Comparison of ENCODE assay signal across 17 cellular contexts in genomic region chr17:50139185-50139783, GRCh38. TPM values are rescaled to one million over a fixed set of nuclear protein-coding genes. Genes with fewer than 3 reads are reported as not detected.
DNase-seq lines count a peak whose midpoint lies in the region; ATAC-seq and TF ChIP-seq lines count a peak whose summit lies in the region.
"Had no signal": no experiment of that assay in that cellular context is flagged by ENCODE, and none has a peak within 500 bp of the region (broad histone marks: within the 10 kb centered on the region; RNA-seq: fewer than 3 reads in every experiment).

No MANE protein-coding gene starts in this region.

- H3K27ac ChIP-seq in trophoblast cell (ENCODE audit: low read depth, low read length) = no peak overlapping the region
- H3K27ac ChIP-seq: A549 had no signal

- H3K14ac ChIP-seq in trophoblast cell (ENCODE audit: low read length) = no peak overlapping the region

- DNase-seq in activated CD8-positive, alpha-beta T cell treated with anti-CD3 and anti-CD28 coated beads, Interleukin-2, amount 10 ng/mL, durations not matched to agents 7 days and 5 days = no peak
- DNase-seq in activated CD8-positive, alpha-beta T cell treated with anti-CD3 and anti-CD28 coated beads for 36 hours = no peak
- no peak for DNase-seq in effector memory CD8-positive, alpha-beta T cell
- DNase-seq in trophoblast cell (no peak), SIG-M5 (lab: John Stamatoyannopoulos, UW) (no peak), T-cell (no peak), ACHN (no peak)
- DNase-seq: cortex of kidney, GOT3 had no signal

- peaks cover 3% of the 10 kb centered on the region for H3K9me3 ChIP-seq in trophoblast cell (ENCODE audit: insufficient read depth, low read depth, low read length)
- H3K9me3 ChIP-seq: A549 had no signal

- no peak overlapping the region for H2AFZ ChIP-seq in trophoblast cell (ENCODE audit: insufficient read depth, low read length, poor library complexity)

- in situ Hi-C loops in ACHN (cut with HindIII; ENCODE audit: low pct_ligation_motif_present, low pct_unique_long_range_greater_than_20kb, low sequenced_read_pairs) = no loop called here

- peaks cover 86% of the 10 kb centered on the region for H3K36me3 Mint-ChIP-seq in activated CD8-positive, alpha-beta T cell treated with anti-CD3 and anti-CD28 coated beads, Interleukin-2, amount 10 ng/mL, durations not matched to agents 7 days and 5 days (ENCODE audit: low read depth)
- peaks cover 71% of the 10 kb centered on the region for H3K36me3 Mint-ChIP-seq in activated CD8-positive, alpha-beta T cell treated with anti-CD3 and anti-CD28 coated beads for 36 hours (ENCODE audit: low read depth)
- peaks cover 9% of the 10 kb centered on the region for H3K36me3 Mint-ChIP-seq in IgD-negative memory B cell
- H3K36me3 Mint-ChIP-seq in effector memory CD8-positive, alpha-beta T cell (ENCODE audit: insufficient read depth) = peaks cover 55% of the 10 kb centered on the region
- H3K36me3 Mint-ChIP-seq in T-cell = peaks cover 61% of the 10 kb centered on the region

- no peak overlapping the region for H4K8ac ChIP-seq in trophoblast cell (ENCODE audit: low read depth, low read length)

- H3K4me2 ChIP-seq in trophoblast cell (ENCODE audit: low read length) = no peak overlapping the region
- H3K4me2 ChIP-seq: A549, smooth muscle cell had no signal

- no peaks in the 10 kb centered on the region for H3K9me3 Mint-ChIP-seq in activated CD8-positive, alpha-beta T cell treated with anti-CD3 and anti-CD28 coated beads, Interleukin-2, amount 10 ng/mL, durations not matched to agents 7 days and 5 days (ENCODE audit: insufficient read depth)
- H3K9me3 Mint-ChIP-seq in activated CD8-positive, alpha-beta T cell treated with anti-CD3 and anti-CD28 coated beads for 36 hours = no peaks in the 10 kb centered on the region
- no peaks in the 10 kb centered on the region for H3K9me3 Mint-ChIP-seq in IgD-negative memory B cell
- H3K9me3 Mint-ChIP-seq in effector memory CD8-positive, alpha-beta T cell = no peaks in the 10 kb centered on the region
- no peaks in the 10 kb centered on the region for H3K9me3 Mint-ChIP-seq in T-cell
- H3K9me3 Mint-ChIP-seq: naive thymus-derived CD4-positive, alpha-beta T cell; WTC11 had no signal

- H3K4ac ChIP-seq in trophoblast cell (ENCODE audit: low read depth, low read length) = no peak overlapping the region

- no peak overlapping the region for H3K4me3 ChIP-seq in trophoblast cell (ENCODE audit: low read depth, low read length)
- H3K4me3 ChIP-seq: A549, smooth muscle cell had no signal

- no peak overlapping the region for H2BK120ac ChIP-seq in trophoblast cell (ENCODE audit: insufficient read depth, low read length, poor library complexity)

- H3K4me3 Mint-ChIP-seq in activated CD8-positive, alpha-beta T cell treated with anti-CD3 and anti-CD28 coated beads, Interleukin-2, amount 10 ng/mL, durations not matched to agents 7 days and 5 days = no peak overlapping the region
- no peak overlapping the region for H3K4me3 Mint-ChIP-seq in activated CD8-positive, alpha-beta T cell treated with anti-CD3 and anti-CD28 coated beads for 36 hours
- no peak overlapping the region for H3K4me3 Mint-ChIP-seq in IgD-negative memory B cell
- H3K4me3 Mint-ChIP-seq in effector memory CD8-positive, alpha-beta T cell = no peak overlapping the region
- H3K4me3 Mint-ChIP-seq in T-cell = peak overlapping the region in 1 of 3 donors; percentile 73

- no peak for ATAC-seq in activated CD8-positive, alpha-beta T cell treated with anti-CD3 and anti-CD28 coated beads, Interleukin-2, amount 10 ng/mL, durations not matched to agents 7 days and 5 days
- no peak for ATAC-seq in activated CD8-positive, alpha-beta T cell treated with anti-CD3 and anti-CD28 coated beads for 36 hours
- ATAC-seq in effector memory CD8-positive, alpha-beta T cell (replicated peaks) = no peak
- no peak for ATAC-seq in T-cell (replicated peaks in 1 of 4)

- no peaks in the 10 kb centered on the region for H3K27me3 Mint-ChIP-seq in activated CD8-positive, alpha-beta T cell treated with anti-CD3 and anti-CD28 coated beads, Interleukin-2, amount 10 ng/mL, durations not matched to agents 7 days and 5 days (ENCODE audit: low read depth)
- H3K27me3 Mint-ChIP-seq in activated CD8-positive, alpha-beta T cell treated with anti-CD3 and anti-CD28 coated beads for 36 hours = no peaks in the 10 kb centered on the region
- H3K27me3 Mint-ChIP-seq in IgD-negative memory B cell (no peaks in the 10 kb centered on the region), T-cell (no peaks in the 10 kb centered on the region)
- H3K27me3 Mint-ChIP-seq in effector memory CD8-positive, alpha-beta T cell = no peaks in the 10 kb centered on the region
- H3K27me3 Mint-ChIP-seq: naive thymus-derived CD4-positive, alpha-beta T cell; progenitor cell of endocrine pancreas had no signal

- H3K23ac ChIP-seq in trophoblast cell (ENCODE audit: low read length) = no peak overlapping the region

- H3K4me1 Mint-ChIP-seq in activated CD8-positive, alpha-beta T cell treated with anti-CD3 and anti-CD28 coated beads, Interleukin-2, amount 10 ng/mL, durations not matched to agents 7 days and 5 days (ENCODE audit: low read depth) = peaks cover 52% of the 10 kb centered on the region
- peaks cover 44% of the 10 kb centered on the region for H3K4me1 Mint-ChIP-seq in activated CD8-positive, alpha-beta T cell treated with anti-CD3 and anti-CD28 coated beads for 36 hours (ENCODE audit: low read depth)
- H3K4me1 Mint-ChIP-seq in IgD-negative memory B cell (peaks cover 35 to 42% (median 40%) of the 10 kb centered on the region in 3 donors), T-cell (peaks cover 54 to 61% (median 59%) of the 10 kb centered on the region in 3 donors)
- H3K4me1 Mint-ChIP-seq in effector memory CD8-positive, alpha-beta T cell (ENCODE audit: low read depth in 2 of 2) = peaks cover 56 to 61% of the 10 kb centered on the region in 2 donors

- peak overlapping the region; percentile 90 for H3K27ac Mint-ChIP-seq in activated CD8-positive, alpha-beta T cell treated with anti-CD3 and anti-CD28 coated beads, Interleukin-2, amount 10 ng/mL, durations not matched to agents 7 days and 5 days
- H3K27ac Mint-ChIP-seq in activated CD8-positive, alpha-beta T cell treated with anti-CD3 and anti-CD28 coated beads for 36 hours = no peak overlapping the region
- H3K27ac Mint-ChIP-seq in IgD-negative memory B cell = peak overlapping the region; percentile 71 to 96 (median 85)
- H3K27ac Mint-ChIP-seq in effector memory CD8-positive, alpha-beta T cell = peak overlapping the region; percentile 91 to 97
- H3K27ac Mint-ChIP-seq in T-cell = no peak overlapping the region
- H3K27ac Mint-ChIP-seq: progenitor cell of endocrine pancreas, WTC11 had no signal

- peak overlapping the region; percentile 4 for H3K18ac ChIP-seq in trophoblast cell (ENCODE audit: low read length)

- H4K91ac ChIP-seq in trophoblast cell (ENCODE audit: low read depth, low read length) = no peak overlapping the region

- no peaks in the 10 kb centered on the region for H3K27me3 ChIP-seq in trophoblast cell (ENCODE audit: insufficient read depth, low read length)

- CTCF ChIA-PET in activated CD8-positive, alpha-beta T cell treated with anti-CD3 and anti-CD28 coated beads, Interleukin-2, amount 10 ng/mL, durations not matched to agents 7 days and 5 days (lab: Charles Lee) = interaction anchor here (0.8 to 4.9 kb wide), 16 partner anchors 9 to 157 kb away, joined by 3 to 67 read pairs (median 4); partner anchors contain the start of genes PPP1R9B and SAMD14
- CTCF ChIA-PET in activated CD8-positive, alpha-beta T cell treated with anti-CD3 and anti-CD28 coated beads for 36 hours (lab: Charles Lee) = interaction anchor here (0.7 to 4.5 kb wide), 22 partner anchors 8 to 157 kb away, joined by 3 to 58 read pairs (median 6); partner anchors contain the start of genes PPP1R9B and SAMD14
- CTCF ChIA-PET in T-cell (lab: Charles Lee) = interaction anchor here (0.6 to 2.0 kb wide), 10 partner anchors 9 to 45 kb away, joined by 3 to 11 read pairs (median 6); no protein-coding TSS in a partner anchor

- H2BK5ac ChIP-seq in trophoblast cell (ENCODE audit: low read depth, low read length, poor library complexity) = no peak overlapping the region

- no peaks in the 10 kb centered on the region for H3K79me2 ChIP-seq in trophoblast cell (ENCODE audit: control insufficient read depth, insufficient read depth, low read length, poor library complexity)

- WGBS in trophoblast cell (ENCODE audit: extremely low coverage, insufficient coverage, insufficient read length) = no CpG with 5 or more reads among the region's 15 CpGs

- H3K36me3 ChIP-seq in trophoblast cell (ENCODE audit: control insufficient read depth in 1 of 2, insufficient read depth in 2 of 2, low read length in 2 of 2) = peaks cover 94% of the 10 kb centered on the region in 2 experiments

- peaks cover 0 to 4% of the 10 kb centered on the region in 2 experiments for H3K4me1 ChIP-seq in trophoblast cell (ENCODE audit: control insufficient read depth in 1 of 2, insufficient read depth in 2 of 2, low read length in 2 of 2)

- no peak overlapping the region for H2AK5ac ChIP-seq in trophoblast cell (ENCODE audit: low read length)

- H3K79me1 ChIP-seq in trophoblast cell (ENCODE audit: low read length) = no peaks in the 10 kb centered on the region

- no peak overlapping the region for H4K12ac ChIP-seq in trophoblast cell (ENCODE audit: low read depth, low read length)

- intact Hi-C loops in activated CD8-positive, alpha-beta T cell treated with anti-CD3 and anti-CD28 coated beads for 36 hours (cut with micrococcal nuclease) = no loop called here

- no peak overlapping the region for H3K9ac ChIP-seq in trophoblast cell (ENCODE audit: low read length)

- POLR2A ChIA-PET in activated CD8-positive, alpha-beta T cell treated with anti-CD3 and anti-CD28 coated beads, Interleukin-2, amount 10 ng/mL, durations not matched to agents 7 days and 5 days (lab: Charles Lee) = interaction anchor here (0.8 to 1.4 kb wide), 6 partner anchors 8 to 30 kb away, joined by 3 to 6 read pairs (median 4); no protein-coding TSS in a partner anchor
- POLR2A ChIA-PET in activated CD8-positive, alpha-beta T cell treated with anti-CD3 and anti-CD28 coated beads for 36 hours (lab: Charles Lee) = interaction anchor here (0.7 to 2.5 kb wide), 6 partner anchors 9 to 61 kb away, joined by 3 to 15 read pairs (median 4); partner anchors contain the start of gene SAMD14
- POLR2A ChIA-PET in T-cell (lab: Charles Lee) = interaction anchor here in 1 of 2 donors (0.5 kb wide), 1 partner anchor 75 kb away, joined by 5 read pairs; no protein-coding TSS in a partner anchor

- no peak overlapping the region for H2BK12ac ChIP-seq in trophoblast cell (ENCODE audit: low read length)

- no peak for TF ChIP-seq CTCF in activated CD8-positive, alpha-beta T cell treated with anti-CD3 and anti-CD28 coated beads for 36 hours (IDR thresholded peaks at IDR 0.05)

RNA-seq across cellular contexts. Expression of gene SAMD14, which starts 9.3 kb away (rescaled TPM):
- total RNA-seq in activated CD8-positive, alpha-beta T cell treated with anti-CD3 and anti-CD28 coated beads, Interleukin-2, amount 10 ng/mL, durations not matched to agents 7 days and 5 days = under 1 TPM; 0.50 to 0.55 TPM
- total RNA-seq in activated CD8-positive, alpha-beta T cell treated with anti-CD3 and anti-CD28 coated beads for 36 hours = 1 to 10 TPM in 1 of 2 experiments, under 1 TPM in 1; 0.47 to 1.3 TPM
- polyA plus RNA-seq in IgD-negative memory B cell = 0.15 TPM
- polyA plus RNA-seq in trophoblast cell (2013) = 6.9 and 7.4 TPM in 2 replicates
- total RNA-seq in T-cell = under 1 TPM; 0.23 to 0.70 (median 0.35) TPM
- polyA plus RNA-seq: naive thymus-derived CD4-positive, alpha-beta T cell had no signal

RNA-seq across cellular contexts. Expression of gene PPP1R9B, which starts 11.2 kb away (rescaled TPM):
- total RNA-seq in activated CD8-positive, alpha-beta T cell treated with anti-CD3 and anti-CD28 coated beads, Interleukin-2, amount 10 ng/mL, durations not matched to agents 7 days and 5 days = 100 to 1,000 TPM; 113 to 115 TPM
- 10 to 100 TPM; 52.4 to 56.4 TPM for total RNA-seq in activated CD8-positive, alpha-beta T cell treated with anti-CD3 and anti-CD28 coated beads for 36 hours
- polyA plus RNA-seq in IgD-negative memory B cell = 4.2 TPM
- polyA plus RNA-seq in trophoblast cell (2013) = 23.2 and 23.4 TPM in 2 replicates
- total RNA-seq in T-cell = 10 to 100 TPM; 69.5 to 95.9 (median 91.3) TPM

RNA-seq across cellular contexts. Expression of gene SGCA, which starts 26.5 kb away (rescaled TPM):
- total RNA-seq in activated CD8-positive, alpha-beta T cell treated with anti-CD3 and anti-CD28 coated beads, Interleukin-2, amount 10 ng/mL, durations not matched to agents 7 days and 5 days = not detected
- total RNA-seq in activated CD8-positive, alpha-beta T cell treated with anti-CD3 and anti-CD28 coated beads for 36 hours = under 1 TPM in 1 of 2 experiments, not detected in 1; 0.34 TPM
- polyA plus RNA-seq in IgD-negative memory B cell = 2.9 TPM
- polyA plus RNA-seq in trophoblast cell (2013) = not detected in 2 replicates
- total RNA-seq in T-cell = under 1 TPM in 1 of 5 donors, not detected in 4; 0.33 TPM
- total RNA-seq: endothelial cell of umbilical vein, mammary epithelial cell, progenitor cell of endocrine pancreas, smooth muscle cell had no signal
- polyA plus RNA-seq: endothelial cell of umbilical vein; mammary epithelial cell; naive thymus-derived CD4-positive, alpha-beta T cell had no signal

RNA-seq across cellular contexts. Expression of gene PDK2, which starts 44.1 kb away (rescaled TPM):
- total RNA-seq in activated CD8-positive, alpha-beta T cell treated with anti-CD3 and anti-CD28 coated beads, Interleukin-2, amount 10 ng/mL, durations not matched to agents 7 days and 5 days = 10 to 100 TPM; 18.1 to 21.2 TPM
- total RNA-seq in activated CD8-positive, alpha-beta T cell treated with anti-CD3 and anti-CD28 coated beads for 36 hours = 1 to 10 TPM; 6.0 to 7.7 TPM
- polyA plus RNA-seq in IgD-negative memory B cell = 38.8 TPM
- 16.1 and 16.2 TPM in 2 replicates for polyA plus RNA-seq in trophoblast cell (2013)
- total RNA-seq in T-cell = 10 to 100 TPM; 18.8 to 37.2 (median 30.0) TPM

Comparison
In these comparisons a context has a peak if more than half of its experiments do, and no peak if none do; other contexts are left out.
1. H3K27ac Mint-ChIP-seq: peak in activated CD8-positive, alpha-beta T cell treated with anti-CD3 and anti-CD28 coated beads, Interleukin-2, amount 10 ng/mL, durations not matched to agents 7 days and 5 days (single experiment), IgD-negative memory B cell (3 of 3) and effector memory CD8-positive, alpha-beta T cell (2 of 2); none in activated CD8-positive, alpha-beta T cell treated with anti-CD3 and anti-CD28 coated beads for 36 hours (single experiment) and T-cell (0 of 2).